9 cellular contexts compared by ENCODE assay signal in the genomic region with DNA sequence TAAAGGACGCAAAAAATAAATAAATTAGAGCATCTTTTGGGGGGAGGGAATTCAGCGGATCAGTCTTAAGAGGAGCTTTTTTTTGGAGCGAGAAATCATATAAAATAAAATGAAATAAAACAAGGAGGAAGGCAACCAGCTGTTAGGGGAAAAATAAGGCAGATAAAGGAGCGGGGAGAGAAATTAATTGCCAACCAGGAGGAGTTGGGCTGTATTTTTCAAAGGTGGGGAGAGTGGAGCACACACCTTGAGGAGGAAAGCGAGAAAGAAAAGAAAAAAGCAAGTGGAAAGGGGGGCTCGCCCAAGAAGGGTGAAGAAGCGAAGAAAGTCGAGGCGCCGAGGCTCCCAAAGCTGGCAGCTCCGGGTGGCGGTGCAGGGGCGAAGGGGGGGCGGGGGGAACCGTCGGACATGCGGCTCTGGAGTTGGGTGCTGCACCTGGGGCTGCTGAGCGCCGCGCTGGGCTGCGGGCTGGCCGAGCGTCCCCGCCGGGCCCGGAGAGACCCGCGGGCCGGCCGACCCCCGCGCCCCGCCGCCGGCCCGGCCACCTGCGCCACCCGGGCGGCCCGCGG. TPM values are rescaled to one million over a fixed set of nuclear protein-coding genes. Genes with fewer than 3 reads are reported as not detected.
A peak's percentile ranks its signal among the peaks of the same experiment; 100 is the strongest.
DNase-seq lines count a peak whose midpoint lies in the region; ATAC-seq and TF ChIP-seq lines count a peak whose summit lies in the region.
"Had no signal": no experiment of that assay in that cellular context is flagged by ENCODE, and none has a peak within 500 bp of the region (broad histone marks: within the 10 kb centered on the region; RNA-seq: fewer than 3 reads in every experiment).

A gene with protein sequence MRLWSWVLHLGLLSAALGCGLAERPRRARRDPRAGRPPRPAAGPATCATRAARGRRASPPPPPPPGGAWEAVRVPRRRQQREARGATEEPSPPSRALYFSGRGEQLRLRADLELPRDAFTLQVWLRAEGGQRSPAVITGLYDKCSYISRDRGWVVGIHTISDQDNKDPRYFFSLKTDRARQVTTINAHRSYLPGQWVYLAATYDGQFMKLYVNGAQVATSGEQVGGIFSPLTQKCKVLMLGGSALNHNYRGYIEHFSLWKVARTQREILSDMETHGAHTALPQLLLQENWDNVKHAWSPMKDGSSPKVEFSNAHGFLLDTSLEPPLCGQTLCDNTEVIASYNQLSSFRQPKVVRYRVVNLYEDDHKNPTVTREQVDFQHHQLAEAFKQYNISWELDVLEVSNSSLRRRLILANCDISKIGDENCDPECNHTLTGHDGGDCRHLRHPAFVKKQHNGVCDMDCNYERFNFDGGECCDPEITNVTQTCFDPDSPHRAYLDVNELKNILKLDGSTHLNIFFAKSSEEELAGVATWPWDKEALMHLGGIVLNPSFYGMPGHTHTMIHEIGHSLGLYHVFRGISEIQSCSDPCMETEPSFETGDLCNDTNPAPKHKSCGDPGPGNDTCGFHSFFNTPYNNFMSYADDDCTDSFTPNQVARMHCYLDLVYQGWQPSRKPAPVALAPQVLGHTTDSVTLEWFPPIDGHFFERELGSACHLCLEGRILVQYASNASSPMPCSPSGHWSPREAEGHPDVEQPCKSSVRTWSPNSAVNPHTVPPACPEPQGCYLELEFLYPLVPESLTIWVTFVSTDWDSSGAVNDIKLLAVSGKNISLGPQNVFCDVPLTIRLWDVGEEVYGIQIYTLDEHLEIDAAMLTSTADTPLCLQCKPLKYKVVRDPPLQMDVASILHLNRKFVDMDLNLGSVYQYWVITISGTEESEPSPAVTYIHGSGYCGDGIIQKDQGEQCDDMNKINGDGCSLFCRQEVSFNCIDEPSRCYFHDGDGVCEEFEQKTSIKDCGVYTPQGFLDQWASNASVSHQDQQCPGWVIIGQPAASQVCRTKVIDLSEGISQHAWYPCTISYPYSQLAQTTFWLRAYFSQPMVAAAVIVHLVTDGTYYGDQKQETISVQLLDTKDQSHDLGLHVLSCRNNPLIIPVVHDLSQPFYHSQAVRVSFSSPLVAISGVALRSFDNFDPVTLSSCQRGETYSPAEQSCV (N-terminal part only) (plus strand): TSS at position 27 of the 569 bp plus-strand sequence. CDS start 382 bp downstream, at position 409.

- CTCF ChIA-PET in SK-N-SH (lab: Yijun Ruan, JAX): interaction anchor here (0.6 to 4.1 kb wide), 11 partner anchors 11 to 560 kb away, joined by 3 to 51 read pairs (median 6); no protein-coding TSS in a partner anchor

- WGBS in SK-N-SH (ENCODE audit: low lambda C conversion rate): 1% methylated on average over 16 of the region's 41 CpGs
- 0 to 1% methylated on average over 41 of the region's 41 CpGs for WGBS in ectodermal cell, 2 experiments
- WGBS in mesodermal cell (ENCODE audit: insufficient coverage in 2 of 2), 2 experiments: 0% methylated on average over 20 to 32 of the region's 41 CpGs
- WGBS in tibial nerve, 2 donors: 1 to 2% methylated on average over 14 to 22 of the region's 41 CpGs

- H3K27ac ChIP-seq in SK-N-SH (ENCODE audit: low read depth in 2 of 2, low read length in 1 of 2) (peak within 1 kb of the TSS; percentile 82 to 99), ectodermal cell (ENCODE audit: insufficient read depth, low read depth, low read length, poor library complexity, severe bottlenecking) (no peak within 1 kb of the TSS), mesodermal cell (ENCODE audit: low read depth, low read length, severe bottlenecking) (peak within 1 kb of the TSS; percentile 12), tibial nerve (peak within 1 kb of the TSS; percentile 41 to 88 (median 80))

- peaks cover 4% of the 10 kb centered on the region; the same call in 1 of the 2 replicates for H4K20me1 ChIP-seq in SK-N-SH (ENCODE audit: insufficient read depth)

- H3F3A ChIP-seq in SK-N-SH (replicated peaks; ENCODE audit: insufficient read depth): peaks cover 57% of the 10 kb centered on the region

- ATAC-seq in SK-N-SH treated with all-trans-retinoic acid at 6 μM for 48 hours (no peak), HG03025 (IDR thresholded peaks at IDR 0.05; ENCODE audit: low FRiP score, unreplicated experiment) (no peak)

- TF ChIP-seq CTCF in SK-N-SH (IDR thresholded peaks at IDR 0.05) (no peak), tibial nerve (IDR thresholded peaks at IDR 0.05) (no peak)

- H3K9me2 ChIP-seq in SK-N-SH: no peaks in the 10 kb centered on the region

- TF ChIP-seq EP300 in SK-N-SH (IDR thresholded peaks at IDR 0.05; ENCODE audit: borderline replicate concordance in 1 of 2, low read depth in 1 of 2, low read length in 1 of 2): no peak
- no peak for TF ChIP-seq EP300 in tibial nerve (IDR thresholded peaks at IDR 0.05)

- H3K36me3 ChIP-seq in SK-N-SH (replicated peaks in 1 of 2; ENCODE audit: control insufficient read depth in 1 of 2, insufficient read depth in 2 of 2, low read length in 1 of 2): peaks cover 0 to 12% of the 10 kb centered on the region in 2 experiments
- no peaks in the 10 kb centered on the region for H3K36me3 ChIP-seq in ectodermal cell (ENCODE audit: control insufficient read depth, insufficient read depth, low read length)
- peaks cover 11% of the 10 kb centered on the region for H3K36me3 ChIP-seq in mesodermal cell (ENCODE audit: control insufficient read depth, insufficient read depth, low read length)
- no peaks in the 10 kb centered on the region for H3K36me3 ChIP-seq in tibial nerve

- H3K27me3 ChIP-seq in SK-N-SH (ENCODE audit: insufficient read depth) (no peaks in the 10 kb centered on the region), ectodermal cell (ENCODE audit: control insufficient read depth, insufficient read depth, low read length, poor library complexity, severe bottlenecking) (peaks cover 48% of the 10 kb centered on the region), tibial nerve (peaks cover 0 to 16% of the 10 kb centered on the region in 2 donors)

- H3K9me3 ChIP-seq in SK-N-SH: no peaks in the 10 kb centered on the region
- H3K9me3 ChIP-seq in ectodermal cell (ENCODE audit: control insufficient read depth, low read length): no peaks in the 10 kb centered on the region
- no peaks in the 10 kb centered on the region for H3K9me3 ChIP-seq in mesodermal cell (ENCODE audit: control insufficient read depth, low read length)
- no peaks in the 10 kb centered on the region for H3K9me3 ChIP-seq in tibial nerve

- POLR2A ChIA-PET in SK-N-SH (lab: Yijun Ruan, JAX): interaction anchor here (0.6 kb wide), 1 partner anchor 418 kb away, joined by 3 read pairs; no protein-coding TSS in a partner anchor

- peak within 1 kb of the TSS; percentile 91 for H3K4me2 ChIP-seq in SK-N-SH

- H3K4me3 ChIP-seq in SK-N-SH (ENCODE audit: low read depth in 2 of 2, low read length in 1 of 2) (peak within 1 kb of the TSS; percentile 75 to 80), ectodermal cell (ENCODE audit: insufficient read depth, low read depth, low read length) (peak within 1 kb of the TSS; percentile 44), mesodermal cell (ENCODE audit: extremely low read depth, insufficient read depth, low read length, poor library complexity, severe bottlenecking) (peak within 1 kb of the TSS; percentile 76), tibial nerve (peak within 1 kb of the TSS; percentile 45 to 60 (median 49))

- H3K9ac ChIP-seq in SK-N-SH: peak within 1 kb of the TSS; percentile 99

- H3K4me1 ChIP-seq in SK-N-SH (ENCODE audit: control insufficient read depth in 1 of 2, insufficient read depth in 2 of 2, low read depth in 1 of 2, low read length in 1 of 2) (peaks cover 19 to 35% of the 10 kb centered on the region in 2 experiments), ectodermal cell (ENCODE audit: control insufficient read depth, insufficient read depth, low read length) (peaks cover 35% of the 10 kb centered on the region), mesodermal cell (ENCODE audit: control insufficient read depth, insufficient read depth, low read length, poor library complexity, severe bottlenecking) (peaks cover 32% of the 10 kb centered on the region), tibial nerve (peaks cover 0 to 50% (median 0%) of the 10 kb centered on the region in 4 donors)

- H2AFZ ChIP-seq in SK-N-SH (ENCODE audit: low read depth): no peak within 1 kb of the TSS

- no peak for TF ChIP-seq RAD21 in SK-N-SH (IDR thresholded peaks at IDR 0.05; ENCODE audit: low read length)

- TF ChIP-seq POLR2A in tibial nerve (IDR thresholded peaks at IDR 0.05): no peak

- DNase-seq in SK-N-SH (no peak), tibial nerve (ENCODE audit: low spot score in 2 of 2) (no peak), SIG-M5 (lab: John Stamatoyannopoulos, UW) (no peak), globus pallidus (ENCODE audit: low spot score) (no peak)
- DNase-seq: CD4-positive, CD25-positive, alpha-beta regulatory T cell had no signal

- peaks cover 49% of the 10 kb centered on the region for H3K79me2 ChIP-seq in SK-N-SH (ENCODE audit: insufficient read depth)

TF ChIP-seq in SK-N-SH, 30 proteins besides CTCF, POLR2A, EP300 and RAD21:
- TF ChIP-seq MAX (IDR thresholded peaks at IDR 0.05; ENCODE audit: low read depth) (0 out of 2 replicates have a peak, but pooled peaks have one; percentile 1), POLR2AphosphoS5 (IDR thresholded peaks at IDR 0.05; ENCODE audit: low read depth, low read length) (no peak)

TF ChIP-seq in SK-N-SH treated with all-trans-retinoic acid at 6 μM for 48 hours, 23 proteins besides CTCF, POLR2A, EP300 and RAD21 (continues in another document):
- TF ChIP-seq PPARA (CRISPR knock-in tag; IDR thresholded peaks at IDR 0.05; ENCODE audit: borderline replicate concordance): no peak

RNA-seq across cellular contexts. Expression of the gene that starts here (rescaled TPM):
- polyA plus RNA-seq in SK-N-SH (2012; rRNA removed): 44.5 and 45.1 TPM in 2 replicates
- 31.9 and 38.4 TPM in 2 replicates for polyA plus RNA-seq in SK-N-SH (2012; cell fraction: cytosol; rRNA removed)
- 44.9 and 75.9 TPM in 2 replicates for polyA plus RNA-seq in SK-N-SH (2012; cell fraction: nucleus; rRNA removed)
- polyA plus RNA-seq in ectodermal cell (2013, experiment 1 of 4): 2.1 TPM
- 2.0 TPM for polyA plus RNA-seq in ectodermal cell (2013, experiment 2 of 4)
- polyA plus RNA-seq in ectodermal cell (2013, experiment 3 of 4): 1.9 TPM
- polyA plus RNA-seq in ectodermal cell (2013, experiment 4 of 4): 2.0 TPM
- 30.0 TPM for polyA plus RNA-seq in mesodermal cell (2013, experiment 1 of 2)
- 29.3 TPM for polyA plus RNA-seq in mesodermal cell (2013, experiment 2 of 2)
- total RNA-seq in tibial nerve: 1 to 10 TPM; 1.0 to 8.1 (median 4.0) TPM
